In the genomic region with DNA sequence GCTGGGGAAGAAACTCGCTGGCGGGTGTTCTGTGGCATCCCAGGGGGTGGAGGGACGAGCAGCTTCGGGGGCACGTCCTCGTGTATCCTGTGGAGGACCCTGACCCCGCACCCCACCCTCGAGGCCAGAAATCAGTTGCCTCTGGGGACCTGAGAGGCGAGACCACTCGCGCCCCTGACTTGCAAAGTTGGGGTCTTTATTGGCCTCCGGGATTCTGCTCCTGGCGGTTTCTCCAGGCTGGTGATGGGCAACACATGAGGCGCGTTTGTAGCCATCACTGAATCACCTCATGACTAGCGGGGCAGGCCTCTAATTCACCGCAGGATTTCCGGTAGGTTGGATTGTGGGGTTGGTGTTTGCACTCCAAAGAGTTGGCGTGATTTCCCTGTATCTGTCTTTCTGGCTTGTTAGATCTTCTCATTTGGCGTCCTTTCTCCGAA, we compare ENCODE assay signal across 8 cellular contexts. TPM values are rescaled to one million over a fixed set of nuclear protein-coding genes. Genes with fewer than 3 reads are reported as not detected.
DNase-seq lines count a peak whose midpoint lies in the region; ATAC-seq and TF ChIP-seq lines count a peak whose summit lies in the region.
"Not testable (repeated sequence)": the region's sequence is repeated elsewhere in the genome, so short reads cannot be mapped to it uniquely, and the experiment has no call there.

No MANE protein-coding gene starts in this region.

- DNase-seq in NCI-H748 (lab: John Stamatoyannopoulos, UW; ENCODE audit: unreplicated experiment) (peak; percentile 54), choroid plexus epithelial cell (ENCODE audit: low read depth) (peak; percentile 58), immature natural killer cell (peak in 2 of 3 donors; percentile 15 to 35), prostate gland (ENCODE audit: low spot score) (peak; percentile 13), ureter (ENCODE audit: low spot score) (peak; percentile 42)
- DNase-seq in activated CD4-positive, alpha-beta T cell treated with anti-CD3 and anti-CD28 coated beads, Interleukin-2, amount 10 ng/mL, durations not matched to agents 24 days and 14 days: peak; percentile 84

- not testable (repeated sequence) for H3K4me1 ChIP-seq in prostate gland (replicated peaks)

- H3K4me1 Mint-ChIP-seq in activated CD4-positive, alpha-beta T cell treated with anti-CD3 and anti-CD28 coated beads, Interleukin-2, amount 10 ng/mL, durations not matched to agents 24 days and 14 days; immature natural killer cell: not testable (repeated sequence)

- not testable (repeated sequence) for H3K27me3 Mint-ChIP-seq in activated CD4-positive, alpha-beta T cell treated with anti-CD3 and anti-CD28 coated beads, Interleukin-2, amount 10 ng/mL, durations not matched to agents 24 days and 14 days; immature natural killer cell (ENCODE audit: low read depth in 3 of 3)

- intact Hi-C loops in activated CD4-positive, alpha-beta T cell treated with anti-CD3 and anti-CD28 coated beads, Interleukin-2, amount 10 ng/mL, durations not matched to agents 24 days and 14 days (cut with micrococcal nuclease); prostate gland (cut with DNase I): not testable (repeated sequence)

- H3K4me3 Mint-ChIP-seq in activated CD4-positive, alpha-beta T cell treated with anti-CD3 and anti-CD28 coated beads, Interleukin-2, amount 10 ng/mL, durations not matched to agents 24 days and 14 days: peak overlapping the region; percentile 94
- H3K4me3 Mint-ChIP-seq in immature natural killer cell: peak overlapping the region; percentile 86 to 95 (median 90)

- ATAC-seq in GM18508 (IDR thresholded peaks at IDR 0.05; ENCODE audit: insufficient read depth, unreplicated experiment) (peak; percentile 17), HG03095 (IDR thresholded peaks at IDR 0.05; ENCODE audit: unreplicated experiment) (peak; percentile 51)

- not testable (repeated sequence) for H3K36me3 Mint-ChIP-seq in activated CD4-positive, alpha-beta T cell treated with anti-CD3 and anti-CD28 coated beads, Interleukin-2, amount 10 ng/mL, durations not matched to agents 24 days and 14 days (ENCODE audit: low read depth); immature natural killer cell

- H3K27ac ChIP-seq in prostate gland: peak overlapping the region; percentile 73

- TF ChIP-seq CTCF in choroid plexus epithelial cell (conservative IDR thresholded peaks at IDR 0.05; ENCODE audit: low read depth, low read length); prostate gland (IDR thresholded peaks at IDR 0.05): not testable (repeated sequence)

- not testable (repeated sequence) for H3K9me3 ChIP-seq in prostate gland

- WGBS in prostate gland: 1% methylated on average over 16 of the region's 21 CpGs

- H3K36me3 ChIP-seq in prostate gland: not testable (repeated sequence)

- TF ChIP-seq POLR2A in prostate gland (IDR thresholded peaks at IDR 0.05): not testable (repeated sequence)

- peak overlapping the region; percentile 84 for H3K27ac Mint-ChIP-seq in activated CD4-positive, alpha-beta T cell treated with anti-CD3 and anti-CD28 coated beads, Interleukin-2, amount 10 ng/mL, durations not matched to agents 24 days and 14 days
- peak overlapping the region; percentile 52 to 87 (median 76) for H3K27ac Mint-ChIP-seq in immature natural killer cell

- H3K4me3 ChIP-seq in choroid plexus epithelial cell (ENCODE audit: low read depth, low read length): peak overlapping the region; percentile 64
- peak overlapping the region; percentile 45 to 46 for H3K4me3 ChIP-seq in prostate gland

- not testable (repeated sequence) for H3K9me3 Mint-ChIP-seq in activated CD4-positive, alpha-beta T cell treated with anti-CD3 and anti-CD28 coated beads, Interleukin-2, amount 10 ng/mL, durations not matched to agents 24 days and 14 days; immature natural killer cell

- not testable (repeated sequence) for H3K27me3 ChIP-seq in prostate gland (replicated peaks; ENCODE audit: insufficient read depth)

RNA-seq across cellular contexts. Expression of a gene that starts 0.7 kb away (rescaled TPM):
- 17.6 and 18.3 TPM in 2 replicates for total RNA-seq in activated CD4-positive, alpha-beta T cell treated with anti-CD3 and anti-CD28 coated beads, Interleukin-2, amount 10 ng/mL, durations not matched to agents 24 days and 14 days
- polyA plus RNA-seq in immature natural killer cell: 1 to 10 TPM in 2 of 3 donors, under 1 TPM in 1; 0.49 to 1.1 (median 1.0) TPM
- total RNA-seq in prostate gland (10 to 100 TPM in 1 of 2 donors, 1 to 10 TPM in 1; 8.2 to 16.2 TPM), ureter (12.7 TPM)

Comparison
In these comparisons a context has a peak if more than half of its experiments do, and no peak if none do; other contexts are left out.
1. Peak in every context shown above with its lines: DNase-seq, ATAC-seq, H3K4me3 ChIP-seq and H3K27ac ChIP-seq.
2. DNase-seq: peak in every context shown above with its lines; median percentile 84 in activated CD4-positive, alpha-beta T cell treated with anti-CD3 and anti-CD28 coated beads, Interleukin-2, amount 10 ng/mL, durations not matched to agents 24 days and 14 days; 58 in choroid plexus epithelial cell; 54 in NCI-H748; 42 in ureter; 25 in immature natural killer cell; 13 in prostate gland.